In genomic region chr2:100707016-100707947, GRCh38 we compare ENCODE assay signal across 1 cellular context.
TF ChIP-seq lines count a peak whose summit lies in the region.

No MANE protein-coding gene starts in this region.

TF ChIP-seq in GM23338, 12 proteins besides CTCF, POLR2A, EP300 and RAD21 (continued from another document):
- no peak for TF ChIP-seq ZNF462 (CRISPR knock-in tag; IDR thresholded peaks at IDR 0.05)
- TF ChIP-seq NANOG (IDR thresholded peaks at IDR 0.05; ENCODE audit: borderline replicate concordance), result no peak
- TF ChIP-seq POLR2AphosphoS5 (IDR thresholded peaks at IDR 0.05; ENCODE audit: low read depth), result no peak
